13 cellular contexts compared by ENCODE assay signal in genomic region chr3:149783576-149783975, GRCh38. TPM values are rescaled to one million over a fixed set of nuclear protein-coding genes. Genes with fewer than 3 reads are reported as not detected.
A peak's percentile ranks its signal among the peaks of the same experiment; 100 is the strongest.
DNase-seq lines count a peak whose midpoint lies in the region; ATAC-seq and TF ChIP-seq lines count a peak whose summit lies in the region.
"Had no signal": no experiment of that assay in that cellular context is flagged by ENCODE, and none has a peak within 500 bp of the region (broad histone marks: within the 10 kb centered on the region; RNA-seq: fewer than 3 reads in every experiment).

No MANE protein-coding gene starts in this region.

- no peaks in the 10 kb centered on the region for H3K36me3 ChIP-seq in gastrocnemius medialis
- H3K36me3 ChIP-seq: uterus had no signal

- H3K4me3 Mint-ChIP-seq in stimulated activated naive B cell treated with anti-CD40 and anti-IgM and Interleukin-4, amounts not matched to agents 10 μg/mL and 1 μg/mL and 100 μg/mL, for 72 hours: no peak overlapping the region
- H3K4me3 Mint-ChIP-seq in effector memory CD8-positive, alpha-beta T cell: no peak overlapping the region
- H3K4me3 Mint-ChIP-seq: activated naive CD4-positive, alpha-beta T cell treated with anti-CD3 and anti-CD28 coated beads, Interleukin-2, amount 50 U/mL, for 24 hours had no signal

- no peak for TF ChIP-seq POLR2A in gastrocnemius medialis (IDR thresholded peaks at IDR 0.05)

- peaks cover 28 to 47% of the 10 kb centered on the region in 2 donors for H3K4me1 Mint-ChIP-seq in stimulated activated naive B cell treated with anti-CD40 and anti-IgM and Interleukin-4, amounts not matched to agents 10 μg/mL and 1 μg/mL and 100 μg/mL, for 72 hours
- no peaks in the 10 kb centered on the region for H3K4me1 Mint-ChIP-seq in effector memory CD8-positive, alpha-beta T cell (ENCODE audit: low read depth in 2 of 2)
- H3K4me1 Mint-ChIP-seq: activated naive CD4-positive, alpha-beta T cell treated with anti-CD3 and anti-CD28 coated beads, Interleukin-2, amount 50 U/mL, for 24 hours had no signal

- H3K27ac ChIP-seq in gastrocnemius medialis: no peak overlapping the region
- H3K27ac ChIP-seq: uterus had no signal

- H3K27me3 Mint-ChIP-seq in stimulated activated naive B cell treated with anti-CD40 and anti-IgM and Interleukin-4, amounts not matched to agents 10 μg/mL and 1 μg/mL and 100 μg/mL, for 72 hours: no peaks in the 10 kb centered on the region
- H3K27me3 Mint-ChIP-seq in effector memory CD8-positive, alpha-beta T cell: peaks cover 30 to 43% of the 10 kb centered on the region in 2 donors

- no peaks in the 10 kb centered on the region for H3K36me3 Mint-ChIP-seq in stimulated activated naive B cell treated with anti-CD40 and anti-IgM and Interleukin-4, amounts not matched to agents 10 μg/mL and 1 μg/mL and 100 μg/mL, for 72 hours
- H3K36me3 Mint-ChIP-seq in effector memory CD8-positive, alpha-beta T cell (ENCODE audit: insufficient read depth): no peaks in the 10 kb centered on the region
- H3K36me3 Mint-ChIP-seq: activated naive CD4-positive, alpha-beta T cell treated with anti-CD3 and anti-CD28 coated beads, Interleukin-2, amount 50 U/mL, for 24 hours had no signal

- DNase-seq in H4 (ENCODE audit: low spot score): peak; percentile 37
- DNase-seq in SIG-M5 (lab: John Stamatoyannopoulos, UW): peak; percentile 39
- DNase-seq in fibroblast of villous mesenchyme (ENCODE audit: low read depth): peak; percentile 35
- DNase-seq in stimulated activated naive B cell treated with anti-CD40 and anti-IgM and Interleukin-4, amounts not matched to agents 10 μg/mL and 1 μg/mL and 100 μg/mL, for 72 hours: no peak
- DNase-seq in NCI-H1417 (lab: John Stamatoyannopoulos, UW): no peak
- no peak for DNase-seq in gastrocnemius medialis
- DNase-seq in effector memory CD8-positive, alpha-beta T cell: no peak
- DNase-seq: NCI-H1105 treated with DMSO at 0.1 percent for 48 hours; stimulated activated CD4-positive, alpha-beta T cell treated with anti-CD3 and anti-CD28 coated beads, Interleukin-2, amount 100 ng/mL, for 24 hours; uterus had no signal

- no peak for TF ChIP-seq CTCF in fibroblast of villous mesenchyme (IDR thresholded peaks at IDR 0.05; ENCODE audit: insufficient read depth, low read depth, low read length)
- TF ChIP-seq CTCF in gastrocnemius medialis (IDR thresholded peaks at IDR 0.05 in 4 of 5, conservative IDR thresholded peaks at IDR 0.05 in 1 of 5): no peak

- no peaks in the 10 kb centered on the region for H3K4me1 ChIP-seq in gastrocnemius medialis
- H3K4me1 ChIP-seq: uterus had no signal

- ATAC-seq in stimulated activated naive B cell treated with anti-CD40 and anti-IgM and Interleukin-4, amounts not matched to agents 10 μg/mL and 1 μg/mL and 100 μg/mL, for 72 hours (replicated peaks): peak; percentile 48 to 64
- ATAC-seq in HG02938 (IDR thresholded peaks at IDR 0.05; ENCODE audit: unreplicated experiment): no peak
- ATAC-seq in gastrocnemius medialis: no peak
- ATAC-seq in effector memory CD8-positive, alpha-beta T cell (replicated peaks): no peak

- peak overlapping the region; percentile 62 for H3K27ac Mint-ChIP-seq in stimulated activated naive B cell treated with anti-CD40 and anti-IgM and Interleukin-4, amounts not matched to agents 10 μg/mL and 1 μg/mL and 100 μg/mL, for 72 hours
- no peak overlapping the region for H3K27ac Mint-ChIP-seq in effector memory CD8-positive, alpha-beta T cell
- H3K27ac Mint-ChIP-seq: activated naive CD4-positive, alpha-beta T cell treated with anti-CD3 and anti-CD28 coated beads, Interleukin-2, amount 50 U/mL, for 24 hours had no signal

- H3K9me3 Mint-ChIP-seq in stimulated activated naive B cell treated with anti-CD40 and anti-IgM and Interleukin-4, amounts not matched to agents 10 μg/mL and 1 μg/mL and 100 μg/mL, for 72 hours: no peaks in the 10 kb centered on the region
- no peaks in the 10 kb centered on the region for H3K9me3 Mint-ChIP-seq in effector memory CD8-positive, alpha-beta T cell
- H3K9me3 Mint-ChIP-seq: activated naive CD4-positive, alpha-beta T cell treated with anti-CD3 and anti-CD28 coated beads, Interleukin-2, amount 50 U/mL, for 24 hours had no signal

- H3K4me3 ChIP-seq in fibroblast of villous mesenchyme (ENCODE audit: low read depth, low read length): no peak overlapping the region
- no peak overlapping the region for H3K4me3 ChIP-seq in gastrocnemius medialis
- H3K4me3 ChIP-seq: uterus had no signal

- H3K9me3 ChIP-seq in gastrocnemius medialis: no peaks in the 10 kb centered on the region
- H3K9me3 ChIP-seq: uterus had no signal

- H3K27me3 ChIP-seq in gastrocnemius medialis: no peaks in the 10 kb centered on the region
- H3K27me3 ChIP-seq: uterus had no signal

- intact Hi-C loops in gastrocnemius medialis (cut with DNase I; ENCODE audit: low total_unique reads): no loop called here

- in situ Hi-C loops in gastrocnemius medialis (cut with MboI; ENCODE audit: low sequenced_read_pairs in 4 of 4): no loop called here

RNA-seq across cellular contexts. Expression of gene ANKUB1, which starts 8.8 kb away (rescaled TPM):
- total RNA-seq in H4 (2014; rRNA removed; shearing (Covaris generic)): not detected in 2 replicates
- total RNA-seq in fibroblast of villous mesenchyme (not detected in 2 replicates), gastrocnemius medialis (not detected)
- total RNA-seq: T-helper 2 cell treated with Interferon-gamma antibody and Interleukin-4, amounts not matched to agents 100 ng/mL and 5 ng/mL, for 36 hours had no signal

RNA-seq across cellular contexts. Expression of gene RNF13, which starts 29.4 kb away (rescaled TPM):
- 42.3 and 72.7 TPM in 2 replicates for total RNA-seq in H4 (2014; rRNA removed; shearing (Covaris generic))
- total RNA-seq in fibroblast of villous mesenchyme: 48.3 and 77.3 TPM in 2 replicates
- total RNA-seq in gastrocnemius medialis: 10 to 100 TPM; 48.3 to 63.6 (median 56.9) TPM

RNA-seq across cellular contexts. Expression of gene COMMD2, which starts 31.3 kb away (rescaled TPM):
- total RNA-seq in H4 (2014; rRNA removed; shearing (Covaris generic)): 52.3 and 52.7 TPM in 2 replicates
- total RNA-seq in fibroblast of villous mesenchyme (28.3 and 34.5 TPM in 2 replicates), gastrocnemius medialis (10 to 100 TPM in 1 of 4 donors, 1 to 10 TPM in 3; 7.9 to 10.0 (median 8.6) TPM)

Comparison
In these comparisons a context has a peak if more than half of its experiments do, and no peak if none do; other contexts are left out.
1. DNase-seq: peak in H4 (single experiment), SIG-M5 (single experiment) and fibroblast of villous mesenchyme (single experiment); none in stimulated activated naive B cell treated with anti-CD40 and anti-IgM and Interleukin-4, amounts not matched to agents 10 μg/mL and 1 μg/mL and 100 μg/mL, for 72 hours (single experiment), NCI-H1417 (0 of 3), gastrocnemius medialis (0 of 2) and effector memory CD8-positive, alpha-beta T cell (0 of 3).
2. ATAC-seq: peak in stimulated activated naive B cell treated with anti-CD40 and anti-IgM and Interleukin-4, amounts not matched to agents 10 μg/mL and 1 μg/mL and 100 μg/mL, for 72 hours (2 of 2); none in HG02938 (single experiment), gastrocnemius medialis (0 of 2) and effector memory CD8-positive, alpha-beta T cell (single experiment).